ENCODE assay signal across 11 cellular contexts in the genomic region with DNA sequence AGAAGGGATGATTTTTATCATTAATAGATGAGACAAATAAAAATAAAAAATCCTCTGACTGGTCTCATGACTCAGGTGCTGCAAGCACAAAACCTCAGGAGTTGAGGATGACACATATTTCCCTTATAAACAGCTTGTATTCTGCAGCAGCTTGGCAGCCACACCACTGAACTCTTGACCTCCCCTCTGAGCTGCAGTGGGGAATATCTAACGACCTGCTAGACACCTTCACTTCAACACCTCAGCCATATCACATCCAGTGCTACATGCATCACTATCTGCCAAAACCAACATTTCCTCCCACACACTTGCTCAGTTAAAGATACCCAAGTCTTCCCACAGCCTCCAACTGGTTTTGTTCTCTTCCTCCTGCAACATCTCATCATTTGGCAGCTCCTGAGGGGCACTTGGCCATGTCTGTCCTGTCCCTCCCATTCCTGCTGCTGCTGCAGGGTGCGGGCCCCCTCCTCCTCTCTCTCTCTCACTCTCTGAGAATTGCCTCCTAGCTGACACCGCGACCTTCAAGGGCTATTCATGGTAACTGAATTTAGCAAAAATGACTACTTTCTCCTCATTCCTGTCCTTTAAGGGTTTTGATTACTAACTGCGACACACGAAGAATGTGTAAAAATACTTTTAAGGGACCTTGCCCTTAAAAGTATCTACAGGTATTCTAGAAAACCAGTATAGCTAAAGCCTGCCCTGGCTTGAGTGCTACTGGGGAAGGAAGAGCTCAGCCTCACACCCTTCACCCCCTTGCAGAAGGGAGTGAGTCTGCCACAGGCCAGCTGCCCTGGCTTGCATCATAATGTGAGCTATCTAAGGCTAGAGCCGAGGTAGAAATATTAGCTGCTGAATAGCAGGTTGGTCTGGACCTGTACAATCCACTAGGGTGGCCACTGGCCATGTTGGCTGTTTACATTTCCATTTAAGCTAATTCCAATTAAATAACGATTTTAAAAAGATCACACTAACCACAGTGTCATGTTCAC. TPM values are rescaled to one million over a fixed set of nuclear protein-coding genes. Genes with fewer than 3 reads are reported as not detected.
DNase-seq lines count a peak whose midpoint lies in the region; ATAC-seq, FAIRE-seq and TF ChIP-seq lines count a peak whose summit lies in the region.
"Had no signal": no experiment of that assay in that cellular context is flagged by ENCODE, and none has a peak within 500 bp of the region (broad histone marks: within the 10 kb centered on the region; RNA-seq: fewer than 3 reads in every experiment).

No MANE protein-coding gene starts in this region.

- in situ Hi-C loops in gastrocnemius medialis (cut with MboI; ENCODE audit: low sequenced_read_pairs in 4 of 4): no loop called here

- no peak overlapping the region for H3K4me3 Mint-ChIP-seq in activated naive CD8-positive, alpha-beta T cell treated with anti-CD3 and anti-CD28 coated beads, Interleukin-2, amount 50 U/mL, for 24 hours

- H3K27ac Mint-ChIP-seq in activated naive CD8-positive, alpha-beta T cell treated with anti-CD3 and anti-CD28 coated beads, Interleukin-2, amount 50 U/mL, for 24 hours: no peak overlapping the region

- no peaks in the 10 kb centered on the region for H3K9me3 ChIP-seq in gastrocnemius medialis
- H3K9me3 ChIP-seq: SJSA1 had no signal

- no peaks in the 10 kb centered on the region for H3K9me3 Mint-ChIP-seq in activated naive CD8-positive, alpha-beta T cell treated with anti-CD3 and anti-CD28 coated beads, Interleukin-2, amount 50 U/mL, for 24 hours

- no peaks in the 10 kb centered on the region for H3K27me3 ChIP-seq in gastrocnemius medialis
- H3K27me3 ChIP-seq: dorsolateral prefrontal cortex, SJSA1 had no signal

- peaks cover 46% of the 10 kb centered on the region for H3K27me3 Mint-ChIP-seq in activated naive CD8-positive, alpha-beta T cell treated with anti-CD3 and anti-CD28 coated beads, Interleukin-2, amount 50 U/mL, for 24 hours

- H3K36me3 Mint-ChIP-seq in activated naive CD8-positive, alpha-beta T cell treated with anti-CD3 and anti-CD28 coated beads, Interleukin-2, amount 50 U/mL, for 24 hours (ENCODE audit: low read depth): no peaks in the 10 kb centered on the region

- FAIRE-seq in GM18507 (lab: Jason Lieb, UNC): peak; percentile 67

- no peak for TF ChIP-seq POLR2A in gastrocnemius medialis (IDR thresholded peaks at IDR 0.05)

- ATAC-seq in activated naive CD8-positive, alpha-beta T cell treated with anti-CD3 and anti-CD28 coated beads, Interleukin-2, amount 50 U/mL, for 24 hours: peak; percentile 97
- ATAC-seq in gastrocnemius medialis (no peak), HG02610 (IDR thresholded peaks at IDR 0.05; ENCODE audit: unreplicated experiment) (no peak)

- intact Hi-C loops in gastrocnemius medialis (cut with DNase I; ENCODE audit: low total_unique reads): no loop called here

- no peaks in the 10 kb centered on the region for H3K4me1 ChIP-seq in gastrocnemius medialis
- H3K4me1 ChIP-seq: SJSA1 had no signal

- H3K4me1 Mint-ChIP-seq in activated naive CD8-positive, alpha-beta T cell treated with anti-CD3 and anti-CD28 coated beads, Interleukin-2, amount 50 U/mL, for 24 hours: peaks cover 18% of the 10 kb centered on the region

- no peak for TF ChIP-seq CTCF in gastrocnemius medialis (IDR thresholded peaks at IDR 0.05 in 4 of 5, conservative IDR thresholded peaks at IDR 0.05 in 1 of 5)

- no peak overlapping the region for H3K27ac ChIP-seq in gastrocnemius medialis
- H3K27ac ChIP-seq: SJSA1 had no signal

- no peak overlapping the region for H3K4me3 ChIP-seq in gastrocnemius medialis
- H3K4me3 ChIP-seq: dorsolateral prefrontal cortex, SJSA1 had no signal

- DNase-seq in GM18507 (ENCODE audit: extremely low spot score, insufficient read length, low read depth) (no peak), RKO (ENCODE audit: low spot score) (peak; percentile 22), NCI-H526 (lab: John Stamatoyannopoulos, UW) (no peak), germinal center (ENCODE audit: low spot score) (no peak), gastrocnemius medialis (no peak)
- DNase-seq in activated naive CD8-positive, alpha-beta T cell treated with anti-CD3 and anti-CD28 coated beads, Interleukin-2, amount 50 U/mL, for 24 hours: peak; percentile 27
- peak; percentile 19 to 41 for DNase-seq in stimulated activated CD4-positive, alpha-beta T cell treated with anti-CD3 and anti-CD28 coated beads, Interleukin-2, amount 100 ng/mL, for 24 hours

- H3K36me3 ChIP-seq in gastrocnemius medialis: no peaks in the 10 kb centered on the region
- H3K36me3 ChIP-seq: SJSA1 had no signal

RNA-seq across cellular contexts. Expression of a gene that starts 5.0 kb away (rescaled TPM):
- total RNA-seq in gastrocnemius medialis: under 1 TPM in 2 of 4 donors, not detected in 2; 0.09 to 0.13 TPM
- total RNA-seq: SJSA1, temporal lobe had no signal

RNA-seq across cellular contexts. Expression of a gene that starts 39.4 kb away (rescaled TPM):
- total RNA-seq in gastrocnemius medialis: 1 to 10 TPM; 3.2 to 7.6 (median 5.0) TPM

Comparison
In these comparisons a context has a peak if more than half of its experiments do, and no peak if none do; other contexts are left out.
1. DNase-seq: peak in RKO (single experiment), activated naive CD8-positive, alpha-beta T cell treated with anti-CD3 and anti-CD28 coated beads, Interleukin-2, amount 50 U/mL, for 24 hours (single experiment) and stimulated activated CD4-positive, alpha-beta T cell treated with anti-CD3 and anti-CD28 coated beads, Interleukin-2, amount 100 ng/mL, for 24 hours (2 of 2); none in GM18507 (single experiment), NCI-H526 (0 of 2), germinal center (single experiment) and gastrocnemius medialis (0 of 2).